1 cellular context compared by ENCODE assay signal in the genomic region with DNA sequence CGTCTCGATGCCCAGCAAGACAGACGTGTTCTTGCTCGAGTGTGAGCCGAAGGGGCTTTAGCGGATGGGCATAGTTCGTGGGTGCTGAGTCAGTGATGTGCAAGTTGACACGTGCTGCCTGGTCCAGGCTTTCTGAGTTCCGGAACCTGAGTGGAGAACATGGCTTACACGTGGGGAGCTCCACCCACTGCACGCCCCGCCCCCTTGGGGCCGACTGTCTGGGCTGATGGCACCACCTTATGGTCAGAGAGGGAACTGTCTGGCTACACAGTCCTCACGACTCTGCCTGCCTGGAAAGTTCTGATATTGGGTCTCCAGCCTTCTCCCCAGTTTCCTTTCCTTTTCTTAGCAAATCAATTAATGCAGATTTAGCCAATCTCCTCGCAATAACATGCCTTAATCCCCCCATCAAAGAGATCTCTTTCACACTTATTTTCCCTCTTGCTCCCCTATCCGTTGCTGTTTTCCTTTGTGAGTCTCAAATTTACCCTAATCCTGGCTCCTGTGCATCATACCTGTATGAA.
A peak's percentile ranks its signal among the peaks of the same experiment; 100 is the strongest.
TF ChIP-seq lines count a peak whose summit lies in the region.

No MANE protein-coding gene starts in this region.

TF ChIP-seq in HepG2, 621 proteins besides CTCF, POLR2A, EP300 and RAD21 (continued from another document and continues in another):
- TF ChIP-seq ZNF788 (CRISPR knock-in tag; IDR thresholded peaks at IDR 0.05; ENCODE audit: borderline replicate concordance) (no peak), GLMP (CRISPR knock-in tag; IDR thresholded peaks at IDR 0.05; ENCODE audit: borderline replicate concordance) (no peak), TOPORS (CRISPR knock-in tag; IDR thresholded peaks at IDR 0.05) (no peak), GZF1 (CRISPR knock-in tag; IDR thresholded peaks at IDR 0.05) (no peak), PRDM10 (CRISPR knock-in tag; IDR thresholded peaks at IDR 0.05; ENCODE audit: low read depth) (0 out of 2 replicates have a peak, but pooled peaks have one; percentile 29), GPN1 (CRISPR knock-in tag; IDR thresholded peaks at IDR 0.05; ENCODE audit: borderline replicate concordance) (no peak), NCOA1 (CRISPR knock-in tag; IDR thresholded peaks at IDR 0.05) (no peak), EED (CRISPR knock-in tag; IDR thresholded peaks at IDR 0.05) (no peak; the same call in 1 of the 2 replicates), ZNF225 (CRISPR knock-in tag; IDR thresholded peaks at IDR 0.05) (0 out of 2 replicates have a peak, but pooled peaks have one; percentile 34), SMAD9 (CRISPR knock-in tag; IDR thresholded peaks at IDR 0.05) (no peak), ZBTB42 (CRISPR knock-in tag; IDR thresholded peaks at IDR 0.05) (no peak), TARDBP (CRISPR knock-in tag; IDR thresholded peaks at IDR 0.05) (peak; percentile 57; the same call in 1 of the 2 replicates), NFKBIZ (CRISPR knock-in tag; IDR thresholded peaks at IDR 0.05) (no peak), AKNA (CRISPR knock-in tag; IDR thresholded peaks at IDR 0.05; ENCODE audit: borderline replicate concordance) (no peak), BCLAF1 (IDR thresholded peaks at IDR 0.05) (no peak), BORCS8-MEF2B (CRISPR knock-in tag; IDR thresholded peaks at IDR 0.05) (no peak), ZNF251 (CRISPR knock-in tag; IDR thresholded peaks at IDR 0.05) (no peak), NCOR1 (IDR thresholded peaks at IDR 0.05; ENCODE audit: borderline replicate concordance, low read length) (no peak), ZNF670 (CRISPR knock-in tag; IDR thresholded peaks at IDR 0.05; ENCODE audit: borderline replicate concordance) (no peak; the same call in 1 of the 2 replicates), PHF21A (CRISPR knock-in tag; IDR thresholded peaks at IDR 0.05) (no peak; the same call in 1 of the 2 replicates), ZNF253 (CRISPR knock-in tag; IDR thresholded peaks at IDR 0.05; ENCODE audit: borderline replicate concordance) (no peak)
- TF ChIP-seq, protein P1, sequence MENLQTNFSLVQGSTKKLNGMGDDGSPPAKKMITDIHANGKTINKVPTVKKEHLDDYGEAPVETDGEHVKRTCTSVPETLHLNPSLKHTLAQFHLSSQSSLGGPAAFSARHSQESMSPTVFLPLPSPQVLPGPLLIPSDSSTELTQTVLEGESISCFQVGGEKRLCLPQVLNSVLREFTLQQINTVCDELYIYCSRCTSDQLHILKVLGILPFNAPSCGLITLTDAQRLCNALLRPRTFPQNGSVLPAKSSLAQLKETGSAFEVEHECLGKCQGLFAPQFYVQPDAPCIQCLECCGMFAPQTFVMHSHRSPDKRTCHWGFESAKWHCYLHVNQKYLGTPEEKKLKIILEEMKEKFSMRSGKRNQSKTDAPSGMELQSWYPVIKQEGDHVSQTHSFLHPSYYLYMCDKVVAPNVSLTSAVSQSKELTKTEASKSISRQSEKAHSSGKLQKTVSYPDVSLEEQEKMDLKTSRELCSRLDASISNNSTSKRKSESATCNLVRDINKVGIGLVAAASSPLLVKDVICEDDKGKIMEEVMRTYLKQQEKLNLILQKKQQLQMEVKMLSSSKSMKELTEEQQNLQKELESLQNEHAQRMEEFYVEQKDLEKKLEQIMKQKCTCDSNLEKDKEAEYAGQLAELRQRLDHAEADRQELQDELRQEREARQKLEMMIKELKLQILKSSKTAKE (CRISPR knock-in tag; IDR thresholded peaks at IDR 0.05; ENCODE audit: borderline replicate concordance), result no peak
- TF ChIP-seq, protein P2, sequence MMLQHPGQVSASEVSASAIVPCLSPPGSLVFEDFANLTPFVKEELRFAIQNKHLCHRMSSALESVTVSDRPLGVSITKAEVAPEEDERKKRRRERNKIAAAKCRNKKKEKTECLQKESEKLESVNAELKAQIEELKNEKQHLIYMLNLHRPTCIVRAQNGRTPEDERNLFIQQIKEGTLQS (CRISPR knock-in tag; IDR thresholded peaks at IDR 0.05), result no peak
- TF ChIP-seq, protein P3, sequence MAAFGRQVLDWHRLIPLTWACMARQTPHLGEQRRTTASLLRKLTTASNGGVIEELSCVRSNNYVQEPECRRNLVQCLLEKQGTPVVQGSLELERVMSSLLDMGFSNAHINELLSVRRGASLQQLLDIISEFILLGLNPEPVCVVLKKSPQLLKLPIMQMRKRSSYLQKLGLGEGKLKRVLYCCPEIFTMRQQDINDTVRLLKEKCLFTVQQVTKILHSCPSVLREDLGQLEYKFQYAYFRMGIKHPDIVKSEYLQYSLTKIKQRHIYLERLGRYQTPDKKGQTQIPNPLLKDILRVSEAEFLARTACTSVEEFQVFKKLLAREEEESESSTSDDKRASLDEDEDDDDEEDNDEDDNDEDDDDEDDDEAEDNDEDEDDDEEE (CRISPR knock-in tag; IDR thresholded peaks at IDR 0.05), result no peak
- TF ChIP-seq, protein P4, sequence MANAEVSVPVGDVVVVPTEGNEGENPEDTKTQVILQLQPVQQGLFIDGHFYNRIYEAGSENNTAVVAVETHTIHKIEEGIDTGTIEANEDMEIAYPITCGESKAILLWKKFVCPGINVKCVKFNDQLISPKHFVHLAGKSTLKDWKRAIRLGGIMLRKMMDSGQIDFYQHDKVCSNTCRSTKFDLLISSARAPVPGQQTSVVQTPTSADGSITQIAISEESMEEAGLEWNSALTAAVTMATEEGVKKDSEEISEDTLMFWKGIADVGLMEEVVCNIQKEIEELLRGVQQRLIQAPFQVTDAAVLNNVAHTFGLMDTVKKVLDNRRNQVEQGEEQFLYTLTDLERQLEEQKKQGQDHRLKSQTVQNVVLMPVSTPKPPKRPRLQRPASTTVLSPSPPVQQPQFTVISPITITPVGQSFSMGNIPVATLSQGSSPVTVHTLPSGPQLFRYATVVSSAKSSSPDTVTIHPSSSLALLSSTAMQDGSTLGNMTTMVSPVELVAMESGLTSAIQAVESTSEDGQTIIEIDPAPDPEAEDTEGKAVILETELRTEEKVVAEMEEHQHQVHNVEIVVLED (CRISPR knock-in tag; IDR thresholded peaks at IDR 0.05; ENCODE audit: borderline replicate concordance), result no peak
- TF ChIP-seq, protein P5, sequence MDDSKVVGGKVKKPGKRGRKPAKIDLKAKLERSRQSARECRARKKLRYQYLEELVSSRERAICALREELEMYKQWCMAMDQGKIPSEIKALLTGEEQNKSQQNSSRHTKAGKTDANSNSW (CRISPR knock-in tag; IDR thresholded peaks at IDR 0.05; ENCODE audit: borderline replicate concordance), result no peak
- TF ChIP-seq, protein P6, sequence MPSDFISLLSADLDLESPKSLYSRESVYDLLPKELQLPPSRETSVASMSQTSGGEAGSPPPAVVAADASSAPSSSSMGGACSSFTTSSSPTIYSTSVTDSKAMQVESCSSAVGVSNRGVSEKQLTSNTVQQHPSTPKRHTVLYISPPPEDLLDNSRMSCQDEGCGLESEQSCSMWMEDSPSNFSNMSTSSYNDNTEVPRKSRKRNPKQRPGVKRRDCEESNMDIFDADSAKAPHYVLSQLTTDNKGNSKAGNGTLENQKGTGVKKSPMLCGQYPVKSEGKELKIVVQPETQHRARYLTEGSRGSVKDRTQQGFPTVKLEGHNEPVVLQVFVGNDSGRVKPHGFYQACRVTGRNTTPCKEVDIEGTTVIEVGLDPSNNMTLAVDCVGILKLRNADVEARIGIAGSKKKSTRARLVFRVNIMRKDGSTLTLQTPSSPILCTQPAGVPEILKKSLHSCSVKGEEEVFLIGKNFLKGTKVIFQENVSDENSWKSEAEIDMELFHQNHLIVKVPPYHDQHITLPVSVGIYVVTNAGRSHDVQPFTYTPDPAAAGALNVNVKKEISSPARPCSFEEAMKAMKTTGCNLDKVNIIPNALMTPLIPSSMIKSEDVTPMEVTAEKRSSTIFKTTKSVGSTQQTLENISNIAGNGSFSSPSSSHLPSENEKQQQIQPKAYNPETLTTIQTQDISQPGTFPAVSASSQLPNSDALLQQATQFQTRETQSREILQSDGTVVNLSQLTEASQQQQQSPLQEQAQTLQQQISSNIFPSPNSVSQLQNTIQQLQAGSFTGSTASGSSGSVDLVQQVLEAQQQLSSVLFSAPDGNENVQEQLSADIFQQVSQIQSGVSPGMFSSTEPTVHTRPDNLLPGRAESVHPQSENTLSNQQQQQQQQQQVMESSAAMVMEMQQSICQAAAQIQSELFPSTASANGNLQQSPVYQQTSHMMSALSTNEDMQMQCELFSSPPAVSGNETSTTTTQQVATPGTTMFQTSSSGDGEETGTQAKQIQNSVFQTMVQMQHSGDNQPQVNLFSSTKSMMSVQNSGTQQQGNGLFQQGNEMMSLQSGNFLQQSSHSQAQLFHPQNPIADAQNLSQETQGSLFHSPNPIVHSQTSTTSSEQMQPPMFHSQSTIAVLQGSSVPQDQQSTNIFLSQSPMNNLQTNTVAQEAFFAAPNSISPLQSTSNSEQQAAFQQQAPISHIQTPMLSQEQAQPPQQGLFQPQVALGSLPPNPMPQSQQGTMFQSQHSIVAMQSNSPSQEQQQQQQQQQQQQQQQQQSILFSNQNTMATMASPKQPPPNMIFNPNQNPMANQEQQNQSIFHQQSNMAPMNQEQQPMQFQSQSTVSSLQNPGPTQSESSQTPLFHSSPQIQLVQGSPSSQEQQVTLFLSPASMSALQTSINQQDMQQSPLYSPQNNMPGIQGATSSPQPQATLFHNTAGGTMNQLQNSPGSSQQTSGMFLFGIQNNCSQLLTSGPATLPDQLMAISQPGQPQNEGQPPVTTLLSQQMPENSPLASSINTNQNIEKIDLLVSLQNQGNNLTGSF (CRISPR knock-in tag; IDR thresholded peaks at IDR 0.05), result no peak
